Comparison of ENCODE assay signal across 8 cellular contexts in the genomic region with DNA sequence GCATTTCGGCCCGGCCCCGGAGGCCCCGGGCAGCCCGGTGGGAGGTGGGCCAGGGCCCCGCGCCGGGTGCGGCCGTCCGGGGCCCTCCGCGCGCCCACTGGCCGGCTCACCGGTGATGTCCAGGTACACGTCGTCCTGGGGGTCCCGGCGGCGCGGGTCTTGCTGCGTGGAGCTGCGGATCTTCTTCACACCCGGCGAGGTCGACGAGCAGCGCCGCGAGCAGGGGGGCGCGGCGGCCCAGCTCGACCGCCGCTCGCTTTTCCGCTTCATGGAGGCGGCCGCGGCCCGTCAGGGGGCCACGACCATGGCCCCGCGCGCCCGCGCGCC. TPM values are rescaled to one million over a fixed set of nuclear protein-coding genes. Genes with fewer than 3 reads are reported as not detected.
DNase-seq lines count a peak whose midpoint lies in the region; ATAC-seq and TF ChIP-seq lines count a peak whose summit lies in the region.

No MANE protein-coding gene starts in this region.

- POLR2A ChIA-PET in RWPE1 (lab: Yijun Ruan, JAX; ENCODE audit: low non-redundant PET): interaction anchor here (0.6 kb wide), 1 partner anchor 417 kb away, joined by 3 read pairs; no protein-coding TSS in a partner anchor

- CTCF ChIA-PET in RWPE1 (lab: Yijun Ruan, JAX): interaction anchor here (0.6 to 1.5 kb wide), 5 partner anchors 11 to 291 kb away, joined by 3 to 7 read pairs (median 3); no protein-coding TSS in a partner anchor

- peak overlapping the region; percentile 71 for H3K4me3 ChIP-seq in fibroblast of the aortic adventitia (ENCODE audit: low read depth, low read length)
- H3K4me3 ChIP-seq in prostate gland: peak overlapping the region; percentile 69 to 78

- intact Hi-C loops in prostate gland (cut with DNase I): loop anchor here (5.0 kb wide), 3 partner anchors 33 to 172 kb away; no protein-coding TSS in a partner anchor

- peak overlapping the region; percentile 74 for H3K27ac ChIP-seq in RWPE1
- peak overlapping the region; percentile 88 to 92 for H3K27ac ChIP-seq in prostate gland

- ATAC-seq in HG03196 (IDR thresholded peaks at IDR 0.05; ENCODE audit: unreplicated experiment) (no peak), HG02973 (IDR thresholded peaks at IDR 0.05; ENCODE audit: unreplicated experiment) (no peak), GM19452 (IDR thresholded peaks at IDR 0.05; ENCODE audit: unreplicated experiment) (no peak)

- no peaks in the 10 kb centered on the region for H3K9me3 ChIP-seq in prostate gland

- WGBS in prostate gland: 4% methylated on average over 11 of the region's 50 CpGs

- TF ChIP-seq POLR2A in prostate gland (IDR thresholded peaks at IDR 0.05): no peak

- H3K36me3 ChIP-seq in prostate gland: no peaks in the 10 kb centered on the region

- H3K4me1 ChIP-seq in prostate gland (replicated peaks): no peaks in the 10 kb centered on the region

- DNase-seq in ELF-1 (ENCODE audit: low read depth, low spot score) (peak; percentile 6), RWPE1 (ENCODE audit: low spot score) (no peak), fibroblast of the aortic adventitia (ENCODE audit: low read depth) (no peak), prostate gland (ENCODE audit: low spot score) (no peak), NCI-H1092 (lab: John Stamatoyannopoulos, UW) (no peak)

- H3K27me3 ChIP-seq in prostate gland (replicated peaks; ENCODE audit: insufficient read depth): no peaks in the 10 kb centered on the region

- TF ChIP-seq CTCF in RWPE1 (conservative IDR thresholded peaks at IDR 0.05; ENCODE audit: low read depth): no peak
- no peak for TF ChIP-seq CTCF in fibroblast of the aortic adventitia (IDR thresholded peaks at IDR 0.05; ENCODE audit: insufficient read depth, low read length)
- TF ChIP-seq CTCF in prostate gland (IDR thresholded peaks at IDR 0.05): no peak

RNA-seq across cellular contexts. Expression of gene CDC14B, which starts 0.6 kb away (rescaled TPM):
- total RNA-seq in fibroblast of the aortic adventitia (ENCODE audit: low replicate concordance) (30.3 and 31.5 TPM in 2 replicates), prostate gland (10 to 100 TPM; 27.0 to 34.7 TPM)

RNA-seq across cellular contexts. Expression of gene PRXL2C, which starts 36.0 kb away (rescaled TPM):
- total RNA-seq in fibroblast of the aortic adventitia (ENCODE audit: low replicate concordance) (12.8 and 40.0 TPM in 2 replicates), prostate gland (10 to 100 TPM; 14.3 to 14.6 TPM)
